In genomic region chrX:46918434-46918833, GRCh38 we compare ENCODE assay signal across 14 cellular contexts.
"Had no signal": no experiment of that assay in that cellular context is flagged by ENCODE, and none has a peak within 500 bp of the region (broad histone marks: within the 10 kb centered on the region; RNA-seq: fewer than 3 reads in every experiment).

No MANE protein-coding gene starts in this region.

- H3K27ac ChIP-seq: dorsolateral prefrontal cortex, esophagus squamous epithelium, gastrocnemius medialis, hepatocyte, VCaP had no signal

- ATAC-seq: activated CD8-positive, alpha-beta T cell treated with anti-CD3 and anti-CD28 coated beads for 36 hours; activated T-cell treated with anti-CD3 and anti-CD28 coated beads, Interleukin-2, amount 50 U/mL, for 72 hours; gastrocnemius medialis had no signal

- H3K9me3 ChIP-seq: gastrocnemius medialis had no signal

- DNase-seq: activated CD8-positive, alpha-beta memory T cell treated with anti-CD3 and anti-CD28 coated beads, Interleukin-2, amount 50 U/mL, for 4 hours; activated CD8-positive, alpha-beta T cell treated with anti-CD3 and anti-CD28 coated beads for 36 hours; activated naive CD8-positive, alpha-beta T cell treated with anti-CD3 and anti-CD28 coated beads, Interleukin-2, amount 10 ng/mL, durations not matched to agents 7 days and 5 days; activated T-cell treated with anti-CD3 and anti-CD28 coated beads, Interleukin-2, amount 50 U/mL, for 72 hours; aorta; dorsolateral prefrontal cortex; esophagus squamous epithelium; gastrocnemius medialis; kidney; stimulated activated CD4-positive, alpha-beta T cell treated with anti-CD3 and anti-CD28 coated beads, Interleukin-15, amount 100 ng/mL, for 24 hours; stimulated activated CD4-positive, alpha-beta T cell treated with anti-CD3 and anti-CD28 coated beads, Interleukin-4, amount 100 ng/mL, for 24 hours; T-helper 9 cell had no signal

- H3K36me3 ChIP-seq: esophagus squamous epithelium, gastrocnemius medialis had no signal

- H3K4me3 ChIP-seq: dorsolateral prefrontal cortex, esophagus squamous epithelium, gastrocnemius medialis, hepatocyte had no signal

- H3K27me3 ChIP-seq: hepatocyte had no signal
